In the genomic region with DNA sequence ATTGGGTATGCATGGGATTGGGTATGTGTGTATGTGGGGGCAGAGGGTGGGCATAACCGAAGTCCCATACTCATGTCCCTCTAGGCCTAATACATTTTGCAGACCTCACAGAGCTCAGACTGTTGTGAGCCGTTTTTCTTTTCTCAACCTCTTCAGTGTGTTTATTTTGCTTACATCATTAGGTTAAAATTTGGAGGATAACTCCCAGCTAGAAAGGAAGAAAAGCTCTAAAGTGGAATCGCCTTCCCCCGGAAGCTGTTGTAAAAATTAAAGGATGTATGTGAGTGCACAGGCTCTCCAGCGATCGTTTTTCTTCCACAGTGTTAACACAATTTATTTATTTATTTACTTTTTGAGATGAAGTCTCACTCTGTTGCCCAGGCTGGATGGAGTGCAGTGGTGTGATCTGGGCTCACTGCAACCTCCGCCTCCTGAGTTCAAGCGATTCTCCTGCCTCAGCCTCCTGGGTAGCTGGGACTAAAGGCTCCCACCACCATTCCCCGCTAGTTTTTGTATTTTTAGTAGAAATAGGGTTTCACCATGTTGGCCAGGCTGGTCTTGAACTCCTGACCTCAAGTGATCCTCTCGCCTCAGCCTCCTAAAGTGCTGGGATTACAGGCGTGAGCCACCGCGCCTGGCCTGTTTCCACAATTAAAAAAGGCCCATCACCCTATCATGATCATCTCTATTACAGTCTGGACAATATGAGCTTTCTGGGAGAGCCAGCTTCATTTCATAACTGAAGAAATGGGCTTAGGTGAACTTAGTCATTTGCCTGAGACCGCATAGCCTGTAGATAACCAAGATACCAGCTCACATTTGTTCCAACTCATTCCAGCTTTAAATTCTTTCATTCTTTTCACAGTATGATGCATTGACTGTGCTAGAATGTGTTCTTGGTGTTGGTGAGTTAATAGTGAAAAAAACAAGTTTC, we compare ENCODE assay signal across 8 cellular contexts. TPM values are rescaled to one million over a fixed set of nuclear protein-coding genes. Genes with fewer than 3 reads are reported as not detected.
A peak's percentile ranks its signal among the peaks of the same experiment; 100 is the strongest.
DNase-seq lines count a peak whose midpoint lies in the region; FAIRE-seq and TF ChIP-seq lines count a peak whose summit lies in the region.

No MANE protein-coding gene starts in this region.

- TF ChIP-seq CTCF in endodermal cell (conservative IDR thresholded peaks at IDR 0.05): no peak

- peak overlapping the region; percentile 92 for H3K4me3 Mint-ChIP-seq in T-helper 1 cell treated with Interleukin-12 subunit alpha and Interleukin-12 subunit beta and Interleukin-4 antibody, amounts not matched to agents 30 μg/mL and 1 μg/mL, for 36 hours
- peak overlapping the region; percentile 90 for H3K4me3 Mint-ChIP-seq in endodermal cell

- H3K4me3 ChIP-seq in NT2/D1 (ENCODE audit: insufficient read length, low read depth): peak overlapping the region; percentile 70
- H3K4me3 ChIP-seq in endodermal cell (ENCODE audit: low read length): peak overlapping the region; percentile 96
- peak overlapping the region; percentile 84 for H3K4me3 ChIP-seq in skeletal muscle satellite cell (ENCODE audit: low read length)

- H3K27ac ChIP-seq in endodermal cell (ENCODE audit: low read depth, low read length): no peak overlapping the region

- H3K36me3 ChIP-seq in NT2/D1 (ENCODE audit: insufficient read depth, insufficient read length, low read length): peaks cover under 1% of the 10 kb centered on the region
- peaks cover 2% of the 10 kb centered on the region for H3K36me3 ChIP-seq in endodermal cell (ENCODE audit: control insufficient read depth, insufficient read depth, low read length)
- H3K36me3 ChIP-seq in skeletal muscle satellite cell (ENCODE audit: insufficient read depth, low read length): no peaks in the 10 kb centered on the region

- no peaks in the 10 kb centered on the region for H3K27me3 Mint-ChIP-seq in T-helper 1 cell treated with Interleukin-12 subunit alpha and Interleukin-12 subunit beta and Interleukin-4 antibody, amounts not matched to agents 30 μg/mL and 1 μg/mL, for 36 hours (ENCODE audit: low read depth)
- H3K27me3 Mint-ChIP-seq in endodermal cell (ENCODE audit: insufficient read depth): no peaks in the 10 kb centered on the region

- WGBS in endodermal cell (ENCODE audit: insufficient coverage in 1 of 2, insufficient read length in 1 of 2), 2 experiments: 89% methylated on average over 5 to 14 of the region's 14 CpGs

- no peak for FAIRE-seq in HTR-8/SVneo (lab: Jason Lieb, UNC)

- H3K9me3 ChIP-seq in NT2/D1 (ENCODE audit: insufficient read depth, low read length) (no peaks in the 10 kb centered on the region), endodermal cell (ENCODE audit: control insufficient read depth, low read length) (no peaks in the 10 kb centered on the region), skeletal muscle satellite cell (replicated peaks; ENCODE audit: low read length) (no peaks in the 10 kb centered on the region)

- H3K27me3 ChIP-seq in NT2/D1 (ENCODE audit: insufficient read depth, insufficient read length) (no peaks in the 10 kb centered on the region), endodermal cell (ENCODE audit: control insufficient read depth, insufficient read depth, low read length, poor library complexity, severe bottlenecking) (no peaks in the 10 kb centered on the region), skeletal muscle satellite cell (ENCODE audit: control insufficient read depth, insufficient read depth, low read length) (no peaks in the 10 kb centered on the region)

- H3K9me3 Mint-ChIP-seq in T-helper 1 cell treated with Interleukin-12 subunit alpha and Interleukin-12 subunit beta and Interleukin-4 antibody, amounts not matched to agents 30 μg/mL and 1 μg/mL, for 36 hours: no peaks in the 10 kb centered on the region
- H3K9me3 Mint-ChIP-seq in endodermal cell: no peaks in the 10 kb centered on the region

- peak overlapping the region; percentile 90 for H3K9ac ChIP-seq in NT2/D1 (ENCODE audit: insufficient read length, low read depth)
- no peak overlapping the region for H3K9ac ChIP-seq in endodermal cell (ENCODE audit: extremely low read depth, low read length, poor library complexity, severe bottlenecking)
- H3K9ac ChIP-seq in skeletal muscle satellite cell (ENCODE audit: low read depth, low read length): peak overlapping the region; percentile 87

- H3K27ac Mint-ChIP-seq in T-helper 1 cell treated with Interleukin-12 subunit alpha and Interleukin-12 subunit beta and Interleukin-4 antibody, amounts not matched to agents 30 μg/mL and 1 μg/mL, for 36 hours: peak overlapping the region; percentile 97
- H3K27ac Mint-ChIP-seq in endodermal cell: peak overlapping the region; percentile 99

- H3K4me1 Mint-ChIP-seq in T-helper 1 cell treated with Interleukin-12 subunit alpha and Interleukin-12 subunit beta and Interleukin-4 antibody, amounts not matched to agents 30 μg/mL and 1 μg/mL, for 36 hours (ENCODE audit: low read depth): peaks cover 38% of the 10 kb centered on the region
- peaks cover 5% of the 10 kb centered on the region for H3K4me1 Mint-ChIP-seq in endodermal cell

- H3K4me2 ChIP-seq in skeletal muscle satellite cell (ENCODE audit: low read length): peak overlapping the region; percentile 94

- peaks cover 3% of the 10 kb centered on the region for H3K36me3 Mint-ChIP-seq in T-helper 1 cell treated with Interleukin-12 subunit alpha and Interleukin-12 subunit beta and Interleukin-4 antibody, amounts not matched to agents 30 μg/mL and 1 μg/mL, for 36 hours (ENCODE audit: low read depth)
- H3K36me3 Mint-ChIP-seq in endodermal cell (ENCODE audit: low read depth): no peaks in the 10 kb centered on the region

- DNase-seq in T-helper 1 cell: no peak
- DNase-seq in NT2/D1 (ENCODE audit: low read depth, low spot score): no peak
- DNase-seq in endodermal cell: no peak
- DNase-seq in NCI-H1048 (lab: John Stamatoyannopoulos, UW): no peak
- DNase-seq in NCI-H187 (lab: John Stamatoyannopoulos, UW): no peak
- DNase-seq in HTR-8/SVneo (ENCODE audit: insufficient read length, low spot score): no peak

- no peaks in the 10 kb centered on the region for H3K4me1 ChIP-seq in NT2/D1 (ENCODE audit: insufficient read depth, insufficient read length)
- H3K4me1 ChIP-seq in endodermal cell (ENCODE audit: control insufficient read depth, insufficient read depth, low read length): no peaks in the 10 kb centered on the region
- peaks cover 23% of the 10 kb centered on the region for H3K4me1 ChIP-seq in skeletal muscle satellite cell (ENCODE audit: control insufficient read depth, insufficient read depth, low read length)

RNA-seq across cellular contexts. Expression of a gene that starts 1.7 kb away (rescaled TPM):
- total RNA-seq in endodermal cell: 100 to 1,000 TPM; 179 to 201 TPM
- 297 TPM for polyA plus RNA-seq in endodermal cell (2013, experiment 1 of 2)
- polyA plus RNA-seq in endodermal cell (2013, experiment 2 of 2): 283 TPM
- total RNA-seq in skeletal muscle satellite cell (2012; rRNA removed): 68.7 and 69.2 TPM in 2 replicates

RNA-seq across cellular contexts. Expression of a gene that starts 35.8 kb away (rescaled TPM):
- total RNA-seq in endodermal cell: 10 to 100 TPM; 24.7 to 29.8 TPM
- 19.3 TPM for polyA plus RNA-seq in endodermal cell (2013, experiment 1 of 2)
- 19.5 TPM for polyA plus RNA-seq in endodermal cell (2013, experiment 2 of 2)
- total RNA-seq in skeletal muscle satellite cell (2012; rRNA removed): 20.0 and 22.3 TPM in 2 replicates

RNA-seq across cellular contexts. Expression of a gene that starts 53.1 kb away (rescaled TPM):
- total RNA-seq in endodermal cell: 1,000 to 10,000 TPM; 1,857 to 1,899 TPM
- polyA plus RNA-seq in endodermal cell (2013, experiment 1 of 2): 2,447 TPM
- polyA plus RNA-seq in endodermal cell (2013, experiment 2 of 2): 2,352 TPM
- total RNA-seq in skeletal muscle satellite cell (2012; rRNA removed): 2,277 and 2,526 TPM in 2 replicates
